ENCODE assay signal across 29 cellular contexts in genomic region chr4:5024673-5025072, GRCh38. TPM values are rescaled to one million over a fixed set of nuclear protein-coding genes. Genes with fewer than 3 reads are reported as not detected.
DNase-seq lines count a peak whose midpoint lies in the region; TF ChIP-seq lines count a peak whose summit lies in the region.
"Had no signal": no experiment of that assay in that cellular context is flagged by ENCODE, and none has a peak within 500 bp of the region (broad histone marks: within the 10 kb centered on the region; RNA-seq: fewer than 3 reads in every experiment).

No MANE protein-coding gene starts in this region.

- no peaks in the 10 kb centered on the region for H3K4me1 ChIP-seq in testis
- H3K4me1 ChIP-seq: parathyroid adenoma, Peyer's patch, tibial artery had no signal

- 80 to 83% methylated on average over 5 to 6 of the region's 6 CpGs for WGBS in testis, 2 donors

- peak; percentile 51 for DNase-seq in GM04503 (ENCODE audit: low read depth)
- DNase-seq in dedifferentiated amniotic fluid mesenchymal stem cell (ENCODE audit: extremely low spot score), result peak; percentile 48
- peak; percentile 90 for DNase-seq in mesenteric fat pad (ENCODE audit: low spot score)
- DNase-seq in dermis blood vessel endothelial cell, result no peak
- no peak for DNase-seq in DMS79 (lab: John Stamatoyannopoulos, UW)
- no peak for DNase-seq in central memory CD4-positive, alpha-beta T cell
- no peak for DNase-seq in testis
- DNase-seq: activated CD4-positive, alpha-beta T cell treated with anti-CD3 and anti-CD28 coated beads for 1 hour; activated CD8-positive, alpha-beta memory T cell treated with anti-CD3 and anti-CD28 coated beads, Interleukin-2, amount 50 U/mL, for 48 hours; activated CD8-positive, alpha-beta T cell treated with anti-CD3 and anti-CD28 coated beads for 36 hours; activated naive CD4-positive, alpha-beta T cell treated with Interleukin-2 at 50 U/mL for 16 hours; CD8-positive, alpha-beta memory T cell; glutamatergic neuron; HFFc6; Karpas-422; MV-4-11; NCI-H1436 treated with DMSO at 0.1 percent for 48 hours; NCI-H2081 treated with DMSO at 0.1 percent for 48 hours; NCI-H226; NCI-H526 treated with DMSO at 0.1 percent for 48 hours; Peyer's patch; SHP77; spleen; stimulated activated CD4-positive, alpha-beta T cell treated with anti-CD3 and anti-CD28 coated beads, Interleukin-2, amount 100 ng/mL, for 24 hours; stimulated activated naive CD8-positive, alpha-beta T cell treated with anti-CD3 and anti-CD28 coated beads, Interleukin-15, Interleukin-2, amounts not matched to agents 100 U/mL and 50 U/mL, for 24 hours had no signal

- no peaks in the 10 kb centered on the region for H3K9me3 ChIP-seq in testis

- no peak for TF ChIP-seq POLR2A in testis (IDR thresholded peaks at IDR 0.05)

- no peak overlapping the region for H3K4me3 ChIP-seq in testis
- H3K4me3 ChIP-seq: Peyer's patch, spleen, tibial artery had no signal

- no peak for TF ChIP-seq CTCF in testis (IDR thresholded peaks at IDR 0.05)

- no peaks in the 10 kb centered on the region for H3K27me3 ChIP-seq in testis
- H3K27me3 ChIP-seq: Peyer's patch had no signal

- intact Hi-C loops in testis (cut with DNase I; ENCODE audit: low total_unique reads), result no loop called here

- no peaks in the 10 kb centered on the region for H3K36me3 ChIP-seq in testis (ENCODE audit: low read depth, missing control alignments)
- H3K36me3 ChIP-seq: Peyer's patch, spleen, tibial artery had no signal

- no peak overlapping the region for H3K27ac ChIP-seq in testis
- H3K27ac ChIP-seq: parathyroid adenoma, Peyer's patch, spleen, tibial artery had no signal

RNA-seq across cellular contexts. Expression of gene CYTL1, which starts 5.4 kb away (rescaled TPM):
- total RNA-seq in mesenteric fat pad (1.4 TPM), dermis blood vessel endothelial cell (28.9 and 57.5 TPM in 2 replicates), testis (under 1 TPM in 1 of 2 donors, not detected in 1; 0.39 TPM)
- 3.1 TPM for polyA plus RNA-seq in testis (ENCODE audit: insufficient read depth, low read depth, low replicate concordance)
- total RNA-seq: activated CD8-positive, alpha-beta T cell treated with anti-CD3 and anti-CD28 coated beads for 36 hours; activated T-helper 1 cell treated with anti-CD3 and anti-CD28 coated beads, Interleukin-12 subunit alpha, Interleukin-12 subunit beta, Interleukin-2, Interleukin-4 antibody, amounts not matched to agents 30 ng/mL and 10 ng/mL and 1 ng/mL, durations not matched to agents 14 hours and 24 hours and 36 hours; CD8-positive, alpha-beta memory T cell; HFFc6; T-helper 2 cell treated with Interferon-gamma antibody and Interleukin-4, amounts not matched to agents 100 ng/mL and 5 ng/mL, for 36 hours had no signal

RNA-seq across cellular contexts. Expression of gene STK32B, which starts 26.6 kb away (rescaled TPM):
- total RNA-seq in mesenteric fat pad (4.3 TPM), dermis blood vessel endothelial cell (24.2 and 24.6 TPM in 2 replicates), testis (10 to 100 TPM; 17.5 to 22.6 TPM)
- 29.7 TPM for polyA plus RNA-seq in testis (ENCODE audit: insufficient read depth, low read depth, low replicate concordance)
- total RNA-seq: activated CD8-positive, alpha-beta T cell treated with anti-CD3 and anti-CD28 coated beads for 36 hours; activated T-helper 1 cell treated with anti-CD3 and anti-CD28 coated beads, Interleukin-12 subunit alpha, Interleukin-12 subunit beta, Interleukin-2, Interleukin-4 antibody, amounts not matched to agents 30 ng/mL and 10 ng/mL and 1 ng/mL, durations not matched to agents 14 hours and 24 hours and 36 hours; CD8-positive, alpha-beta memory T cell; T-helper 2 cell treated with Interferon-gamma antibody and Interleukin-4, amounts not matched to agents 100 ng/mL and 5 ng/mL, for 36 hours had no signal
- polyA plus RNA-seq: CD8-positive, alpha-beta memory T cell had no signal

Comparison
In these comparisons a context has a peak if more than half of its experiments do, and no peak if none do; other contexts are left out.
1. DNase-seq: peak in GM04503 (single experiment), dedifferentiated amniotic fluid mesenchymal stem cell (single experiment) and mesenteric fat pad (single experiment); none in dermis blood vessel endothelial cell (single experiment), DMS79 (single experiment), central memory CD4-positive, alpha-beta T cell (single experiment) and testis (single experiment).
2. RNA of gene CYTL1, which starts 5.4 kb away (total RNA-seq): 28.9 to 57.5 TPM in dermis blood vessel endothelial cell; 1.4 TPM in mesenteric fat pad (single experiment) and 0.39 TPM in testis; every median in the first group is over 10 times any median in the second.